ENCODE assay signal across 14 cellular contexts in the genomic region with DNA sequence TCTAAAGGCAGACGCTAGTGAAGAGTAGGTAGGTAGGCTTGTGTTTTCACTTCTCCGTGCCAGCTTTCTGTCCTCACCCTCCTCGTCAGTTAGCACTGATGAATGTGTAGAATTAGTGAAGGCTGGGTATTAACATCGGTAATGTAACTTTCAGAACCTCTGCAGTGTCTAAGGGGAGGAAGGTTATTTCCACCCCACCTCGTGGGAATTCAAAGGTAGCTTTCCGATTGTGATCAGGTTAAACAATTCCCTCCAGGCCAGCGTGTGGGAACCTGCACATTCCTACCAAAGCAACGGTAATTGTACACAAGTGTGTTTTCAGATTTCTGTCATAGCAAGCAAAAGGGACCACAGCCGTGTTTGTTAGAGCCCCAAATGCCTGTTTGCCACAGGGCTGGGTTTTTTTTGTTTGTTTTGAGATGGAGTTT.
DNase-seq lines count a peak whose midpoint lies in the region; ATAC-seq and TF ChIP-seq lines count a peak whose summit lies in the region.
"Had no signal": no experiment of that assay in that cellular context is flagged by ENCODE, and none has a peak within 500 bp of the region (broad histone marks: within the 10 kb centered on the region; RNA-seq: fewer than 3 reads in every experiment).

No MANE protein-coding gene starts in this region.

- DNase-seq in DMS79 (lab: John Stamatoyannopoulos, UW) (peak; percentile 11), ACHN (no peak), caudate nucleus (lab: John Stamatoyannopoulos, UW) (no peak), thyroid gland (no peak), pons (ENCODE audit: low spot score) (no peak)
- DNase-seq: activated T-cell treated with anti-CD3 and anti-CD28 coated beads for 4 hours; brain microvascular endothelial cell; naive thymus-derived CD8-positive, alpha-beta T cell; NCI-H1436 treated with DMSO at 0.1 percent for 48 hours; stimulated activated CD8-positive, alpha-beta memory T cell treated with anti-CD3 and anti-CD28 coated beads, Interleukin-4, amount 100 ng/mL, for 48 hours; T1000 had no signal

- H3K36me3 Mint-ChIP-seq in activated T-helper 17 cell treated with anti-CD3 and anti-CD28 coated beads, Interleukin-2, amount 50 U/mL, for 72 hours (ENCODE audit: low read depth): no peaks in the 10 kb centered on the region

- no peaks in the 10 kb centered on the region for H3K36me3 ChIP-seq in thyroid gland
- H3K36me3 ChIP-seq: brain microvascular endothelial cell had no signal

- H3K9me3 ChIP-seq in thyroid gland: no peaks in the 10 kb centered on the region

- H3K27me3 ChIP-seq in thyroid gland: no peaks in the 10 kb centered on the region
- H3K27me3 ChIP-seq: brain microvascular endothelial cell had no signal

- peak overlapping the region; percentile 24 for H3K4me3 Mint-ChIP-seq in activated T-helper 17 cell treated with anti-CD3 and anti-CD28 coated beads, Interleukin-2, amount 50 U/mL, for 72 hours
- H3K4me3 Mint-ChIP-seq: naive thymus-derived CD8-positive, alpha-beta T cell had no signal

- intact Hi-C loops in thyroid gland (cut with DNase I): no loop called here

- H3K27ac ChIP-seq in caudate nucleus (ENCODE audit: low read depth, low read length): no peak overlapping the region
- H3K27ac ChIP-seq in thyroid gland: no peak overlapping the region
- H3K27ac ChIP-seq: brain microvascular endothelial cell had no signal

- peaks cover 6% of the 10 kb centered on the region for H3K4me1 Mint-ChIP-seq in activated T-helper 17 cell treated with anti-CD3 and anti-CD28 coated beads, Interleukin-2, amount 50 U/mL, for 72 hours
- H3K4me1 Mint-ChIP-seq: naive thymus-derived CD8-positive, alpha-beta T cell had no signal

- ATAC-seq in GM19025 (IDR thresholded peaks at IDR 0.05; ENCODE audit: low read depth, unreplicated experiment) (peak; percentile 83), HG02973 (IDR thresholded peaks at IDR 0.05; ENCODE audit: unreplicated experiment) (peak; percentile 48)
- ATAC-seq in activated T-helper 17 cell treated with anti-CD3 and anti-CD28 coated beads, Interleukin-2, amount 50 U/mL, for 72 hours (replicated peaks): no peak
- ATAC-seq: naive thymus-derived CD8-positive, alpha-beta T cell had no signal

- no peak overlapping the region for H3K4me3 ChIP-seq in thyroid gland (replicated peaks in 1 of 3)

- H3K4me1 ChIP-seq in thyroid gland: peaks cover 4 to 7% of the 10 kb centered on the region in 2 donors

- H3K27me3 Mint-ChIP-seq in activated T-helper 17 cell treated with anti-CD3 and anti-CD28 coated beads, Interleukin-2, amount 50 U/mL, for 72 hours: no peaks in the 10 kb centered on the region

- H3K9me3 Mint-ChIP-seq in activated T-helper 17 cell treated with anti-CD3 and anti-CD28 coated beads, Interleukin-2, amount 50 U/mL, for 72 hours: peaks cover 3% of the 10 kb centered on the region

- 84 to 92% methylated on average over 9 of the region's 9 CpGs for WGBS in thyroid gland, 2 donors

- in situ Hi-C loops in ACHN (cut with HindIII; ENCODE audit: low pct_ligation_motif_present, low pct_unique_long_range_greater_than_20kb, low sequenced_read_pairs): no loop called here

- TF ChIP-seq CTCF in thyroid gland (IDR thresholded peaks at IDR 0.05): no peak

- no peak overlapping the region for H3K27ac Mint-ChIP-seq in activated T-helper 17 cell treated with anti-CD3 and anti-CD28 coated beads, Interleukin-2, amount 50 U/mL, for 72 hours

- no peak for TF ChIP-seq POLR2A in thyroid gland (IDR thresholded peaks at IDR 0.05)
